Comparison of ENCODE assay signal across 8 cellular contexts in the genomic region with DNA sequence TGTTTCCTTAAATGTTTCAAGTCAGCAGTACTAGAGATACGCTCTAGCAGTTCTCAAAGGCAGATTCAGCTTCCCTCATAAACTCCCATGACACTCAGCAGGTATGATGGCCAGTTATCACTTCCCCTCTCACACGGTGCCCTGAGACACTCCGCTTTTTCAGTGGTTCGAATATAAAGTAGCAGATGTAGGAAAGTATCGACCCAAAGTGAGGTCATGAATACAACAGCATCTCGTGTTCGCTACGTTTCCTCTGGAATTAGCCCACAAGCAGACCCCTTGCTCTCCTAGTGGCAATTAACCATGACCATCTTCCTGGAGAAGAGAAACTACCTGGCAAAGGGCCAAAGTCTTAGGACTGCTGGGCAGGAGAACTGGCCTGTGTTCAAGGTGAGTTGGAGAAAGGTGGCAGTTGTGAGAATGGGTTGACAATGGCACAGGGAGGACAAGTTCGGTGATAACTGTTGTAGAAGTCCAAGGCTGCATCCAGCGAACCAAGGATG. TPM values are rescaled to one million over a fixed set of nuclear protein-coding genes. Genes with fewer than 3 reads are reported as not detected.
A peak's percentile ranks its signal among the peaks of the same experiment; 100 is the strongest.
DNase-seq lines count a peak whose midpoint lies in the region; ATAC-seq and TF ChIP-seq lines count a peak whose summit lies in the region.
"Had no signal": no experiment of that assay in that cellular context is flagged by ENCODE, and none has a peak within 500 bp of the region (broad histone marks: within the 10 kb centered on the region; RNA-seq: fewer than 3 reads in every experiment).

No MANE protein-coding gene starts in this region.

- H3K27me3 ChIP-seq in cardiac muscle cell (no peaks in the 10 kb centered on the region), thyroid gland (no peaks in the 10 kb centered on the region)

- 36 to 57% methylated on average over 10 of the region's 10 CpGs for WGBS in thyroid gland, 2 donors

- DNase-seq in cardiac muscle cell (ENCODE audit: low read depth in 1 of 2, low spot score in 1 of 2) (no peak), Right ventricle myocardium superior (no peak), NCI-H69 (lab: John Stamatoyannopoulos, UW) (peak; percentile 68), thyroid gland (peak; percentile 46 to 53), NCI-H526 treated with DMSO at 0.1 percent for 48 hours (lab: John Stamatoyannopoulos, UW) (no peak)
- DNase-seq in activated CD8-positive, alpha-beta memory T cell treated with anti-CD3 and anti-CD28 coated beads, Interleukin-2, amount 10 ng/mL, durations not matched to agents 7 days and 5 days, result no peak
- DNase-seq: activated naive CD8-positive, alpha-beta T cell treated with anti-CD3 and anti-CD28 coated beads, Interleukin-2, amount 10 ng/mL, durations not matched to agents 7 days and 5 days; CD4-positive, CD25-positive, alpha-beta regulatory T cell had no signal

- H3K4me3 ChIP-seq in cardiac muscle cell (no peak overlapping the region), thyroid gland (replicated peaks in 1 of 3) (no peak overlapping the region)

- H3K4me3 Mint-ChIP-seq in activated CD8-positive, alpha-beta memory T cell treated with anti-CD3 and anti-CD28 coated beads, Interleukin-2, amount 10 ng/mL, durations not matched to agents 7 days and 5 days, result no peak overlapping the region
- H3K4me3 Mint-ChIP-seq: activated naive CD8-positive, alpha-beta T cell treated with anti-CD3 and anti-CD28 coated beads, Interleukin-2, amount 10 ng/mL, durations not matched to agents 7 days and 5 days; CD4-positive, CD25-positive, alpha-beta regulatory T cell had no signal

- peaks cover 16% of the 10 kb centered on the region for H3K4me1 Mint-ChIP-seq in activated CD8-positive, alpha-beta memory T cell treated with anti-CD3 and anti-CD28 coated beads, Interleukin-2, amount 10 ng/mL, durations not matched to agents 7 days and 5 days

- CTCF ChIA-PET in activated CD8-positive, alpha-beta memory T cell treated with anti-CD3 and anti-CD28 coated beads, Interleukin-2, amount 10 ng/mL, durations not matched to agents 7 days and 5 days (lab: Charles Lee), result interaction anchor here (1.4 to 2.5 kb wide), 2 partner anchors 8 to 44 kb away, joined by 3 to 8 read pairs; a partner anchor contains a TSS

- no peak for TF ChIP-seq POLR2A in thyroid gland (IDR thresholded peaks at IDR 0.05)

- intact Hi-C loops in Right ventricle myocardium superior (cut with DNase I) (no loop called here), thyroid gland (cut with DNase I) (no loop called here)

- no peak for ATAC-seq in Right ventricle myocardium superior (ENCODE audit: poor library complexity)
- ATAC-seq in activated CD8-positive, alpha-beta memory T cell treated with anti-CD3 and anti-CD28 coated beads, Interleukin-2, amount 10 ng/mL, durations not matched to agents 7 days and 5 days, result no peak

- H3K36me3 ChIP-seq in cardiac muscle cell (peaks cover 16% of the 10 kb centered on the region), thyroid gland (peaks cover 43% of the 10 kb centered on the region in 2 donors)

- no peak overlapping the region for H3K27ac Mint-ChIP-seq in activated CD8-positive, alpha-beta memory T cell treated with anti-CD3 and anti-CD28 coated beads, Interleukin-2, amount 10 ng/mL, durations not matched to agents 7 days and 5 days
- H3K27ac Mint-ChIP-seq: activated naive CD8-positive, alpha-beta T cell treated with anti-CD3 and anti-CD28 coated beads, Interleukin-2, amount 10 ng/mL, durations not matched to agents 7 days and 5 days had no signal

- H3K4me1 ChIP-seq in cardiac muscle cell (ENCODE audit: low read depth) (no peaks in the 10 kb centered on the region), thyroid gland (peaks cover 9 to 21% of the 10 kb centered on the region in 2 donors)

- TF ChIP-seq CTCF in cardiac muscle cell (IDR thresholded peaks at IDR 0.05; ENCODE audit: low read depth, low read length) (no peak), thyroid gland (IDR thresholded peaks at IDR 0.05) (no peak)

- H3K27ac ChIP-seq in cardiac muscle cell, result peak overlapping the region; percentile 68
- H3K27ac ChIP-seq in thyroid gland, result peak overlapping the region; percentile 49 to 72 (median 67)

- H3K36me3 Mint-ChIP-seq in activated CD8-positive, alpha-beta memory T cell treated with anti-CD3 and anti-CD28 coated beads, Interleukin-2, amount 10 ng/mL, durations not matched to agents 7 days and 5 days, result peaks cover 21% of the 10 kb centered on the region

- no peaks in the 10 kb centered on the region for H3K27me3 Mint-ChIP-seq in activated CD8-positive, alpha-beta memory T cell treated with anti-CD3 and anti-CD28 coated beads, Interleukin-2, amount 10 ng/mL, durations not matched to agents 7 days and 5 days
- H3K27me3 Mint-ChIP-seq: activated naive CD8-positive, alpha-beta T cell treated with anti-CD3 and anti-CD28 coated beads, Interleukin-2, amount 10 ng/mL, durations not matched to agents 7 days and 5 days; CD4-positive, CD25-positive, alpha-beta regulatory T cell had no signal

- H3K9me3 ChIP-seq in cardiac muscle cell (ENCODE audit: low read depth), result no peaks in the 10 kb centered on the region
- H3K9me3 ChIP-seq in thyroid gland, result no peaks in the 10 kb centered on the region

- H3K9me3 Mint-ChIP-seq in activated CD8-positive, alpha-beta memory T cell treated with anti-CD3 and anti-CD28 coated beads, Interleukin-2, amount 10 ng/mL, durations not matched to agents 7 days and 5 days (ENCODE audit: low read depth), result no peaks in the 10 kb centered on the region
- H3K9me3 Mint-ChIP-seq: activated naive CD8-positive, alpha-beta T cell treated with anti-CD3 and anti-CD28 coated beads, Interleukin-2, amount 10 ng/mL, durations not matched to agents 7 days and 5 days; CD4-positive, CD25-positive, alpha-beta regulatory T cell had no signal

RNA-seq across cellular contexts. Expression of a gene that starts 9.3 kb away (rescaled TPM):
- total RNA-seq in cardiac muscle cell (52.0 and 52.5 TPM in 2 replicates), Right ventricle myocardium superior (6.8 TPM), thyroid gland (10 to 100 TPM; 29.1 to 40.0 (median 31.6) TPM)
- 67.0 and 77.7 TPM in 2 replicates for polyA plus RNA-seq in cardiac muscle cell
- total RNA-seq in activated CD8-positive, alpha-beta memory T cell treated with anti-CD3 and anti-CD28 coated beads, Interleukin-2, amount 10 ng/mL, durations not matched to agents 7 days and 5 days, result 10 to 100 TPM; 13.8 to 15.1 TPM

RNA-seq across cellular contexts. Expression of a gene that starts 9.4 kb away (rescaled TPM):
- total RNA-seq in cardiac muscle cell (38.9 and 48.5 TPM in 2 replicates), Right ventricle myocardium superior (28.2 TPM), thyroid gland (10 to 100 TPM; 43.3 to 93.8 (median 78.9) TPM)
- polyA plus RNA-seq in cardiac muscle cell, result 46.9 and 66.3 TPM in 2 replicates
- total RNA-seq in activated CD8-positive, alpha-beta memory T cell treated with anti-CD3 and anti-CD28 coated beads, Interleukin-2, amount 10 ng/mL, durations not matched to agents 7 days and 5 days, result 10 to 100 TPM; 68.7 to 86.6 TPM

RNA-seq across cellular contexts. Expression of a gene that starts 29.2 kb away (rescaled TPM):
- total RNA-seq in cardiac muscle cell (289 and 303 TPM in 2 replicates), Right ventricle myocardium superior (393 TPM), thyroid gland (100 to 1,000 TPM; 235 to 467 (median 261) TPM)
- 768 and 779 TPM in 2 replicates for polyA plus RNA-seq in cardiac muscle cell
- total RNA-seq in activated CD8-positive, alpha-beta memory T cell treated with anti-CD3 and anti-CD28 coated beads, Interleukin-2, amount 10 ng/mL, durations not matched to agents 7 days and 5 days, result 100 to 1,000 TPM; 248 to 318 TPM

RNA-seq across cellular contexts. Expression of a gene that starts 36.2 kb away (rescaled TPM):
- 18.5 and 20.2 TPM in 2 replicates for total RNA-seq in cardiac muscle cell
- 12.2 and 15.6 TPM in 2 replicates for polyA plus RNA-seq in cardiac muscle cell
- total RNA-seq in Right ventricle myocardium superior, result 17.4 TPM
- 10 to 100 TPM; 18.6 to 45.4 (median 29.3) TPM for total RNA-seq in thyroid gland
- under 1 TPM; 0.75 to 0.79 TPM for total RNA-seq in activated CD8-positive, alpha-beta memory T cell treated with anti-CD3 and anti-CD28 coated beads, Interleukin-2, amount 10 ng/mL, durations not matched to agents 7 days and 5 days

RNA-seq across cellular contexts. Expression of a gene that starts 44.4 kb away (rescaled TPM):
- total RNA-seq in cardiac muscle cell (9.0 and 9.6 TPM in 2 replicates), Right ventricle myocardium superior (3.3 TPM), thyroid gland (1 to 10 TPM in 3 of 4 donors, under 1 TPM in 1; 0.44 to 2.3 (median 1.7) TPM)
- polyA plus RNA-seq in cardiac muscle cell, result 12.9 and 19.2 TPM in 2 replicates
- 1 to 10 TPM; 8.0 to 8.8 TPM for total RNA-seq in activated CD8-positive, alpha-beta memory T cell treated with anti-CD3 and anti-CD28 coated beads, Interleukin-2, amount 10 ng/mL, durations not matched to agents 7 days and 5 days

Comparison
In these comparisons a context has a peak if more than half of its experiments do, and no peak if none do; other contexts are left out.
1. DNase-seq: peak in NCI-H69 (single experiment) and thyroid gland (2 of 2); none in cardiac muscle cell (0 of 2), Right ventricle myocardium superior (single experiment), activated CD8-positive, alpha-beta memory T cell treated with anti-CD3 and anti-CD28 coated beads, Interleukin-2, amount 10 ng/mL, durations not matched to agents 7 days and 5 days (single experiment) and NCI-H526 treated with DMSO at 0.1 percent for 48 hours (single experiment).